Comparison of ENCODE assay signal across 1 cellular context in the genomic region with DNA sequence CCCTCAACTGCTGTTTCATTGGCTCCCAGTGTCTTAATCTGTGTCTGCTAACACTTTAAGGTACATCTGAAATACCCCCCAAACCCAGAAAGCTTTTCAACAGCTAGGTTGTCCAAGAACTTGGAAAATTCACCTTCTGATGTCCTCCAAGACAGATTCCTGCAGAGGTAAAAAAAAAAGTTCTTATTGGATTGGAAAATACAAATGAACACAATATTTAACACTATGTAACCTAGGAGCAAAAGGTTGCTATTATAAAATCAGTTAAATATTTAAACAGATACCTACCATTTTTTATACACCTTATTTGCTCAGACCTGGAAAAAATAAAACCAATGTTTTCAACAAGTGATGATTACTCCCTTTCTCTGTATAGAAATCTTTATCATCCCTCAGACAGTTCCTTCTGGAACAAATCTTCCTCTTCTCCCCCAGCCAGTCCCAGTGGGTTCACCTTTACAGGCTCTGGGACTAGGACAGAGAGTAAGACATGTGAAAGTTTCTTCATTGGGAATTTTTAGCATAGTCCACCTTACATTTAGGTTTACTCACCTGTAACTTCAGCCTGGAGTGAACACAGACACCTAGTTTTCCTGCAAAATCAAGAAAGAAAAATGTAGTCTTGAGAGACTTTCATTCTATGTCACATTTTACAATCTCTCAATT.
A peak's percentile ranks its signal among the peaks of the same experiment; 100 is the strongest.
TF ChIP-seq lines count a peak whose summit lies in the region.

No MANE protein-coding gene starts in this region.

TF ChIP-seq in WTC11, 78 proteins besides CTCF, POLR2A, EP300 and RAD21:
- TF ChIP-seq, protein P1, sequence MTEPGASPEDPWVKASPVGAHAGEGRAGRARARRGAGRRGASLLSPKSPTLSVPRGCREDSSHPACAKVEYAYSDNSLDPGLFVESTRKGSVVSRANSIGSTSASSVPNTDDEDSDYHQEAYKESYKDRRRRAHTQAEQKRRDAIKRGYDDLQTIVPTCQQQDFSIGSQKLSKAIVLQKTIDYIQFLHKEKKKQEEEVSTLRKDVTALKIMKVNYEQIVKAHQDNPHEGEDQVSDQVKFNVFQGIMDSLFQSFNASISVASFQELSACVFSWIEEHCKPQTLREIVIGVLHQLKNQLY (CRISPR knock-in tag; IDR thresholded peaks at IDR 0.05) = no peak
- TF ChIP-seq, protein P2, sequence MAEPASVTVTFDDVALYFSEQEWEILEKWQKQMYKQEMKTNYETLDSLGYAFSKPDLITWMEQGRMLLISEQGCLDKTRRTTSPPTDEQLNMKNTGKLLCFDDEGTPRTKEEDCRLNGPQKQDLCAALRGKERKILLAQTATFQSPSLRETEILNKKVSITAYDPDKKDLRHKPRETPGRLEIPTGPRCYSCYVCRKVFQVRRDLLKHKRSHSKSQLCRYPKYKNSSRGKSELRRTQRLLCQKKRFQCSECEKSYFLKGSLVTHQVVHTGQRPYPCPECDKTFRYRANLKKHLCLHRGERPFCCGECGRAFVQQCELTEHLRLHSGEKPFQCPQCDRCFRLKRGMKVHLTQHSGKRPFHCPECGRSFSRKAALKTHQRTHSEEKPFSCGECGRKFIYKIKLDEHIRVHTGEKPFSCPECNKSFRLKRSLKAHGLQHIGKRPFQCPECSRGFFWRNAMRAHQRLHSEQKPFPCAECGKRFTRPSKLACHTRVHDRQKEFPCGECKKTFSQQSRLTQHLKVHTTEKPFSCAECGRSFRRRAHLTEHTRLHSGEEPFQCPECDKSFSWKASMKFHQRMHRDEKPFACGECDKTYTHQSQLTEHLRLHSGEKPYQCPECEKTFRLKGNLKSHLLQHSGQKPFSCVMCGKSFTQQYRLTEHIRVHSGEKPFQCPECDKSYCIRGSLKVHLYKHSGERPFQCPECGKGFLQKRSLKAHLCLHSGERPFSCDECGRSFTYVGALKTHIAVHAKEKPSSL (CRISPR knock-in tag; conservative IDR thresholded peaks at IDR 0.05) = peak; percentile 36; the same call in 1 of the 2 replicates
